11 cellular contexts compared by ENCODE assay signal in the genomic region with DNA sequence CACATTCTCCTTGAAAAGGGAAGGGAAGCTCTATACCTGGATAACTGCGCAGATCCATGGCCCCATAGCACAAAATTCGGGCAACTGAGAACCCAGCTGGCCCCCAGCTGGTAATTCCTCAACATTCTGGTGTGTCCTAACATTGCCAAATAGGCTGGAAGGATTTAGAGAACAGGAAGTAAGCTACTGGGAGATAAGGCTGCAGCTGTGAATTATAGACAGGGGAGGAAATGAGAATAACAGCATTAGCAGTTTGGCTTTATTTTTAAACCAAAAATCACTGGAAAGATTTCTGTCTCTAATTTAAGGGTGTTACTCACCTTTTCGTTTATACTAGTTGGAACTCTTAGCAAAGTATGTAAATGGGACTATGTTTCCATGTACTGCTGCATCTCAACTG.
DNase-seq lines count a peak whose midpoint lies in the region; ATAC-seq and TF ChIP-seq lines count a peak whose summit lies in the region.
"Had no signal": no experiment of that assay in that cellular context is flagged by ENCODE, and none has a peak within 500 bp of the region (broad histone marks: within the 10 kb centered on the region; RNA-seq: fewer than 3 reads in every experiment).

No MANE protein-coding gene starts in this region.

- intact Hi-C loops in OCI-LY7 (cut with micrococcal nuclease; ENCODE audit: unreplicated experiment): no loop called here
- intact Hi-C loops in PC-9 (cut with micrococcal nuclease; ENCODE audit: unreplicated experiment): no loop called here

- H3K9me3 ChIP-seq in DOHH2 (ENCODE audit: control insufficient read depth, insufficient read depth, low read length): no peaks in the 10 kb centered on the region
- H3K9me3 ChIP-seq in OCI-LY7 (ENCODE audit: low read length): no peaks in the 10 kb centered on the region
- H3K9me3 ChIP-seq in osteoblast (ENCODE audit: low read depth, low read length): no peaks in the 10 kb centered on the region
- no peaks in the 10 kb centered on the region; the same call in 1 of the 2 replicates for H3K9me3 ChIP-seq in PC-9 (ENCODE audit: insufficient read depth, low read depth)
- H3K9me3 ChIP-seq: tibial artery had no signal

- H3K79me2 ChIP-seq in DOHH2 (ENCODE audit: control insufficient read depth, low read length) (peaks cover 16% of the 10 kb centered on the region), OCI-LY7 (ENCODE audit: insufficient read depth, low read depth, low read length) (no peaks in the 10 kb centered on the region), osteoblast (ENCODE audit: insufficient read depth, low read length) (peaks cover 21% of the 10 kb centered on the region), PC-9 (ENCODE audit: low read depth) (0 out of 2 replicates have a peak, but pooled peaks cover 7% of the 10 kb centered on the region)

- peaks cover 14% of the 10 kb centered on the region for H3K36me3 ChIP-seq in DOHH2 (ENCODE audit: control insufficient read depth, low read length)
- H3K36me3 ChIP-seq in OCI-LY7 (ENCODE audit: insufficient read depth, low read length): no peaks in the 10 kb centered on the region
- H3K36me3 ChIP-seq in osteoblast (ENCODE audit: insufficient read depth, low read length): no peaks in the 10 kb centered on the region
- no peaks in the 10 kb centered on the region for H3K36me3 ChIP-seq in PC-9 (ENCODE audit: low read depth)

- H3K27me3 ChIP-seq in DOHH2 (ENCODE audit: control insufficient read depth, low read length) (no peaks in the 10 kb centered on the region), osteoblast (ENCODE audit: insufficient read depth, low read length) (no peaks in the 10 kb centered on the region), PC-9 (ENCODE audit: insufficient read depth, low read depth) (no peaks in the 10 kb centered on the region)
- H3K27me3 ChIP-seq: tibial artery had no signal

- ATAC-seq in HG03108 (IDR thresholded peaks at IDR 0.05; ENCODE audit: unreplicated experiment): no peak

- CTCF ChIA-PET in OCI-LY7 (lab: Charles Lee; ENCODE audit: unreplicated experiment): no interaction called here
- CTCF ChIA-PET in PC-9 (lab: Charles Lee): no interaction called here

- peaks cover 1% of the 10 kb centered on the region for H3K27me3 Mint-ChIP-seq in endothelial cell (ENCODE audit: unreplicated experiment)

- H3F3A ChIP-seq in DOHH2 (ENCODE audit: control insufficient read depth, insufficient read depth) (no peaks in the 10 kb centered on the region), PC-9 (ENCODE audit: insufficient read depth, low read depth) (peaks cover 12% of the 10 kb centered on the region; the same call in 1 of the 2 replicates)

- no peak overlapping the region for H3K27ac ChIP-seq in DOHH2 (ENCODE audit: low read depth, low read length)
- no peak overlapping the region for H3K27ac ChIP-seq in OCI-LY7 (ENCODE audit: low read depth, low read length, poor library complexity, severe bottlenecking)
- peak overlapping the region; percentile 48 for H3K27ac ChIP-seq in osteoblast (ENCODE audit: low read depth, low read length)
- H3K27ac ChIP-seq in PC-9: no peak overlapping the region
- H3K27ac ChIP-seq: tibial artery had no signal

- H3K4me1 ChIP-seq in DOHH2 (ENCODE audit: control insufficient read depth, low read length) (peaks cover 17% of the 10 kb centered on the region), OCI-LY7 (ENCODE audit: insufficient read depth, low read length, poor library complexity, severe bottlenecking) (no peaks in the 10 kb centered on the region), osteoblast (ENCODE audit: insufficient read depth, low read length) (peaks cover 23% of the 10 kb centered on the region), PC-9 (replicated peaks; ENCODE audit: insufficient read depth) (peaks cover 28% of the 10 kb centered on the region)

- H3K27ac Mint-ChIP-seq in endothelial cell (ENCODE audit: unreplicated experiment): peak overlapping the region; percentile 78
- H3K27ac Mint-ChIP-seq: activated naive CD4-positive, alpha-beta T cell treated with anti-CD3 and anti-CD28 coated beads for 36 hours had no signal

- H4K20me1 ChIP-seq in DOHH2 (ENCODE audit: control insufficient read depth, insufficient read depth, low read depth, low read length) (peaks cover 11% of the 10 kb centered on the region; the same call in 1 of the 2 replicates), OCI-LY7 (ENCODE audit: insufficient read depth, low read length) (no peaks in the 10 kb centered on the region), osteoblast (ENCODE audit: insufficient read depth, low read length) (peaks cover 7% of the 10 kb centered on the region), PC-9 (ENCODE audit: insufficient read depth) (no peaks in the 10 kb centered on the region)

- H3K4me3 Mint-ChIP-seq in endothelial cell (ENCODE audit: unreplicated experiment): no peak overlapping the region
- H3K4me3 Mint-ChIP-seq: activated naive CD4-positive, alpha-beta T cell treated with anti-CD3 and anti-CD28 coated beads for 36 hours had no signal

- no peak overlapping the region for H3K4me3 ChIP-seq in DOHH2 (ENCODE audit: low read length)
- H3K4me3 ChIP-seq in OCI-LY7 (ENCODE audit: low read depth, low read length, poor library complexity, severe bottlenecking): no peak overlapping the region
- no peak overlapping the region for H3K4me3 ChIP-seq in osteoblast (ENCODE audit: insufficient read depth, low read length)
- no peak overlapping the region for H3K4me3 ChIP-seq in PC-9
- H3K4me3 ChIP-seq: tibial artery had no signal

- no TSS peak for BruUV-seq in OCI-LY7 (replicated peaks; lab: Mats Ljungman, UMichigan)
- BruUV-seq in PC-9 (replicated peaks; lab: Mats Ljungman, UMichigan): no TSS peak

- TF ChIP-seq CTCF in DOHH2 (IDR thresholded peaks at IDR 0.05; ENCODE audit: low read depth, low read length, poor library complexity, severe bottlenecking) (no peak), OCI-LY7 (conservative IDR thresholded peaks at IDR 0.05; ENCODE audit: low read length) (no peak), endothelial cell (IDR thresholded peaks at IDR 0.05; ENCODE audit: unreplicated experiment) (no peak), osteoblast (IDR thresholded peaks at IDR 0.05; ENCODE audit: extremely low read depth, low read depth, low read length) (no peak), PC-9 (conservative IDR thresholded peaks at IDR 0.05) (no peak)

- H2AFZ ChIP-seq in OCI-LY7 (ENCODE audit: low read length) (no peak overlapping the region), osteoblast (ENCODE audit: low read length) (no peak overlapping the region), PC-9 (no peak overlapping the region)

- no peaks in the 10 kb centered on the region for H3K9me3 Mint-ChIP-seq in endothelial cell (ENCODE audit: unreplicated experiment)
- H3K9me3 Mint-ChIP-seq: activated naive CD4-positive, alpha-beta T cell treated with anti-CD3 and anti-CD28 coated beads for 36 hours had no signal

- H3K4me2 ChIP-seq in DOHH2 (ENCODE audit: low read length) (peak overlapping the region; percentile 9; the same call in 1 of the 2 replicates), OCI-LY7 (ENCODE audit: low read length) (no peak overlapping the region), osteoblast (ENCODE audit: insufficient read depth, low read length) (no peak overlapping the region), PC-9 (no peak overlapping the region)

- H3K4me1 Mint-ChIP-seq in endothelial cell (ENCODE audit: unreplicated experiment): peaks cover 40% of the 10 kb centered on the region

- DNase-seq in OCI-LY7 (ENCODE audit: low spot score) (peak; percentile 9), endothelial cell (ENCODE audit: low spot score) (peak; percentile 10), osteoblast (ENCODE audit: insufficient read length, low spot score, missing footprints) (no peak), occipital lobe (lab: John Stamatoyannopoulos, UW) (no peak), NCI-H2029 (lab: John Stamatoyannopoulos, UW) (no peak), PC-9 (no peak)
- DNase-seq: activated naive CD4-positive, alpha-beta T cell treated with anti-CD3 and anti-CD28 coated beads for 36 hours; NCI-H510A treated with DMSO at 0.1 percent for 48 hours; tibial artery had no signal

- POLR2A ChIA-PET in OCI-LY7 (lab: Charles Lee): interaction anchor here (0.6 to 0.7 kb wide), 2 partner anchors 9 to 329 kb away, joined by 3 read pairs; no protein-coding TSS in a partner anchor
- POLR2A ChIA-PET in PC-9 (lab: Charles Lee; ENCODE audit: unreplicated experiment): no interaction called here

- peaks cover 22% of the 10 kb centered on the region for H3K36me3 Mint-ChIP-seq in endothelial cell (ENCODE audit: low read depth, unreplicated experiment)

- no peaks in the 10 kb centered on the region for H3K9me2 ChIP-seq in DOHH2 (replicated peaks; ENCODE audit: control insufficient read depth, low read length)
- no peaks in the 10 kb centered on the region for H3K9me2 ChIP-seq in OCI-LY7 (ENCODE audit: insufficient read depth, low read length)
- H3K9me2 ChIP-seq in PC-9 (ENCODE audit: insufficient read depth): no peaks in the 10 kb centered on the region

Comparison
In these comparisons a context has a peak if more than half of its experiments do, and no peak if none do; other contexts are left out.
1. DNase-seq: peak in OCI-LY7 (single experiment) and endothelial cell (single experiment); none in osteoblast (single experiment), occipital lobe (single experiment), NCI-H2029 (single experiment) and PC-9 (0 of 2).